ENCODE assay signal across 1 cellular context in the genomic region with DNA sequence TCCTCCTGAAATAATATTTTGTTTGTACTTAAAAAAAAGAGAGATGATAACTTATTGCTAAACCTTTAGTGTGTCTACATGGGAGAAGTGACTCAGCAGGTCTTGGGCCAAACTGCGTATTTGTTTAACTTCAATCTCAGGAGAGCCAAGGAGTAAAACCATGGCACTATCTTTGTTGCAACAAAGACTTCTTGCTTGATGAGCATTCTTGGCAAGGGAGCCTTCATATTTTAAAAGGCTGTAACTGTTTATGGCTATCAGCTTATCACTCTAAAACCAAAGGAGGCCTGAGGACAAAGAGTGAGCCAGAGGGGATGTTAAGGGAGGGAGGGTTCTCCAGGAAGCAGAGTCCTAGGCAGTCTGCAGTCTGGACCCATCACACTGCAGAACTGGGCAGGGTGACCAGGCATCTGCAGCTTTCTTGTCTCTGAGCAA.
TF ChIP-seq lines count a peak whose summit lies in the region.

No MANE protein-coding gene starts in this region.

TF ChIP-seq in SK-N-SH, 30 proteins besides CTCF, POLR2A, EP300 and RAD21 (continued from another document):
- no peak for TF ChIP-seq IRF3 (IDR thresholded peaks at IDR 0.05; ENCODE audit: low read depth, low read length)
- no peak for TF ChIP-seq EZH2phosphoT487 (IDR thresholded peaks at IDR 0.05; ENCODE audit: borderline replicate concordance, low read depth)
- no peak for TF ChIP-seq FOXJ3 (CRISPR knock-in tag; IDR thresholded peaks at IDR 0.05)
- TF ChIP-seq CHD2 (IDR thresholded peaks at IDR 0.05; ENCODE audit: low read length, partially characterized antibody), result no peak
- no peak for TF ChIP-seq MEF2A (IDR thresholded peaks at IDR 0.05; ENCODE audit: borderline replicate concordance, low read depth)
- TF ChIP-seq USF2 (IDR thresholded peaks at IDR 0.05; ENCODE audit: borderline replicate concordance, low read depth, low read length), result no peak
- TF ChIP-seq, protein P1, sequence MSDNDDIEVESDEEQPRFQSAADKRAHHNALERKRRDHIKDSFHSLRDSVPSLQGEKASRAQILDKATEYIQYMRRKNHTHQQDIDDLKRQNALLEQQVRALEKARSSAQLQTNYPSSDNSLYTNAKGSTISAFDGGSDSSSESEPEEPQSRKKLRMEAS (IDR thresholded peaks at IDR 0.05; ENCODE audit: low read depth), result peak; percentile 31; the same call in 1 of the 2 replicates
- TF ChIP-seq YY1 (IDR thresholded peaks at IDR 0.05; ENCODE audit: low read depth), result no peak
- TF ChIP-seq TAF1 (IDR thresholded peaks at IDR 0.05; ENCODE audit: borderline replicate concordance, low read depth, low read length), result no peak
- no peak; the same call in 1 of the 2 replicates for TF ChIP-seq TEAD4 (IDR thresholded peaks at IDR 0.05; ENCODE audit: borderline replicate concordance, insufficient read depth)
- TF ChIP-seq NRF1 (IDR thresholded peaks at IDR 0.05; ENCODE audit: low read depth, low read length), result no peak
- TF ChIP-seq MXI1 (IDR thresholded peaks at IDR 0.05; ENCODE audit: low read depth, low read length), result no peak
- peak; percentile 78 for TF ChIP-seq PBX3 (IDR thresholded peaks at IDR 0.05)
- no peak for TF ChIP-seq FOXM1 (IDR thresholded peaks at IDR 0.05; ENCODE audit: low read depth)
- TF ChIP-seq NFIC (IDR thresholded peaks at IDR 0.05; ENCODE audit: borderline replicate concordance), result peak; percentile 91
- no peak for TF ChIP-seq SMC3 (IDR thresholded peaks at IDR 0.05; ENCODE audit: low read depth, low read length)
- TF ChIP-seq ELF1 (IDR thresholded peaks at IDR 0.05), result peak; percentile 46; the same call in 1 of the 2 replicates
- TF ChIP-seq, protein P2, sequence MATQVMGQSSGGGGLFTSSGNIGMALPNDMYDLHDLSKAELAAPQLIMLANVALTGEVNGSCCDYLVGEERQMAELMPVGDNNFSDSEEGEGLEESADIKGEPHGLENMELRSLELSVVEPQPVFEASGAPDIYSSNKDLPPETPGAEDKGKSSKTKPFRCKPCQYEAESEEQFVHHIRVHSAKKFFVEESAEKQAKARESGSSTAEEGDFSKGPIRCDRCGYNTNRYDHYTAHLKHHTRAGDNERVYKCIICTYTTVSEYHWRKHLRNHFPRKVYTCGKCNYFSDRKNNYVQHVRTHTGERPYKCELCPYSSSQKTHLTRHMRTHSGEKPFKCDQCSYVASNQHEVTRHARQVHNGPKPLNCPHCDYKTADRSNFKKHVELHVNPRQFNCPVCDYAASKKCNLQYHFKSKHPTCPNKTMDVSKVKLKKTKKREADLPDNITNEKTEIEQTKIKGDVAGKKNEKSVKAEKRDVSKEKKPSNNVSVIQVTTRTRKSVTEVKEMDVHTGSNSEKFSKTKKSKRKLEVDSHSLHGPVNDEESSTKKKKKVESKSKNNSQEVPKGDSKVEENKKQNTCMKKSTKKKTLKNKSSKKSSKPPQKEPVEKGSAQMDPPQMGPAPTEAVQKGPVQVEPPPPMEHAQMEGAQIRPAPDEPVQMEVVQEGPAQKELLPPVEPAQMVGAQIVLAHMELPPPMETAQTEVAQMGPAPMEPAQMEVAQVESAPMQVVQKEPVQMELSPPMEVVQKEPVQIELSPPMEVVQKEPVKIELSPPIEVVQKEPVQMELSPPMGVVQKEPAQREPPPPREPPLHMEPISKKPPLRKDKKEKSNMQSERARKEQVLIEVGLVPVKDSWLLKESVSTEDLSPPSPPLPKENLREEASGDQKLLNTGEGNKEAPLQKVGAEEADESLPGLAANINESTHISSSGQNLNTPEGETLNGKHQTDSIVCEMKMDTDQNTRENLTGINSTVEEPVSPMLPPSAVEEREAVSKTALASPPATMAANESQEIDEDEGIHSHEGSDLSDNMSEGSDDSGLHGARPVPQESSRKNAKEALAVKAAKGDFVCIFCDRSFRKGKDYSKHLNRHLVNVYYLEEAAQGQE (IDR thresholded peaks at IDR 0.05; ENCODE audit: low read depth, low read length), result no peak
- TF ChIP-seq POLR2AphosphoS5 (IDR thresholded peaks at IDR 0.05; ENCODE audit: low read depth, low read length), result no peak
- TF ChIP-seq RCOR1 (IDR thresholded peaks at IDR 0.05; ENCODE audit: low read length), result no peak
- TF ChIP-seq GATA2 (CRISPR knock-in tag; IDR thresholded peaks at IDR 0.05), result no peak
TF ChIP-seq in SK-N-SH: peak in this region for 8.
